Comparison of ENCODE assay signal across 8 cellular contexts in the genomic region with DNA sequence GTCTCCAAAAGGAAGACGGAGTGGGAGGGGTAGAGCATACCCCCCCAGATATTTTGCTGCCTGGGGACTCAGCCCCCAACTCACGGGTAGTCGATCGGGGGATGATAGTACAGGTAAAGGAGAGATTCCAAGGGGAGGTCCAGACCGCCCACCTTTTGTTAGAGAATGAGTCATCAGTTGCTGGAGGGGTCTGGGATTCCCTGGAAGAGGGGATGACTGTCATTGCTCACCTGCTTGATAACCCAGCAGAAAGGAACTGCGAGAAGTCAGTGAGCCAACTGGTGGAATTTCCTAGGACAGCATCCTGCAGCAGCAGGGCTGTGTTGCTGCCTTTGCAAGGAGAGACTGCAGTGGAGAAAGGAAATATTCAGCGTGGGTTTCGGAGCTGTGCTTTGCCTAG.
DNase-seq lines count a peak whose midpoint lies in the region; ATAC-seq and TF ChIP-seq lines count a peak whose summit lies in the region.

No MANE protein-coding gene starts in this region.

- H3K9me2 ChIP-seq in SU-DHL-6 (replicated peaks; ENCODE audit: insufficient read depth, low read length) = no peaks in the 10 kb centered on the region

- H3K27me3 ChIP-seq in SU-DHL-6 (ENCODE audit: low read length) (no peaks in the 10 kb centered on the region), gastrocnemius medialis (no peaks in the 10 kb centered on the region), BE2C (no peaks in the 10 kb centered on the region)

- no peak overlapping the region for H2AFZ ChIP-seq in SU-DHL-6 (ENCODE audit: low read depth, low read length, severe bottlenecking)

- H3K36me3 ChIP-seq in SU-DHL-6 (ENCODE audit: low read length) = no peaks in the 10 kb centered on the region
- no peaks in the 10 kb centered on the region for H3K36me3 ChIP-seq in gastrocnemius medialis
- no peaks in the 10 kb centered on the region for H3K36me3 ChIP-seq in BE2C

- H3K9me3 ChIP-seq in SU-DHL-6 (ENCODE audit: insufficient read depth, low read length) (no peaks in the 10 kb centered on the region), gastrocnemius medialis (no peaks in the 10 kb centered on the region), BE2C (no peaks in the 10 kb centered on the region)

- H3K4me1 ChIP-seq in gastrocnemius medialis = peaks cover 54% of the 10 kb centered on the region in 2 donors
- H3K4me1 ChIP-seq in BE2C = no peaks in the 10 kb centered on the region

- H3K4me2 ChIP-seq in SU-DHL-6 (ENCODE audit: low read depth, low read length, poor library complexity, severe bottlenecking) = peak overlapping the region; percentile 42

- peaks cover 79% of the 10 kb centered on the region for H3K79me2 ChIP-seq in SU-DHL-6 (ENCODE audit: insufficient read depth, low read length)

- TF ChIP-seq CTCF in GM12875 (IDR thresholded peaks at IDR 0.05; ENCODE audit: borderline replicate concordance, insufficient read depth, low read depth, low read length) (no peak), SU-DHL-6 (IDR thresholded peaks at IDR 0.05; ENCODE audit: insufficient read depth, low read length, poor library complexity, severe bottlenecking) (no peak), fibroblast of villous mesenchyme (IDR thresholded peaks at IDR 0.05; ENCODE audit: insufficient read depth, low read depth, low read length) (no peak), gastrocnemius medialis (IDR thresholded peaks at IDR 0.05 in 4 of 5, conservative IDR thresholded peaks at IDR 0.05 in 1 of 5) (no peak), BE2C (IDR thresholded peaks at IDR 0.05; ENCODE audit: low read depth, low read length) (no peak)

- ATAC-seq in gastrocnemius medialis (no peak), HG03095 (IDR thresholded peaks at IDR 0.05; ENCODE audit: unreplicated experiment) (no peak), GM19328 (IDR thresholded peaks at IDR 0.05; ENCODE audit: unreplicated experiment) (no peak)

- H3K4me3 ChIP-seq in GM12875 (ENCODE audit: low read depth, low read length) (peak overlapping the region; percentile 37), SU-DHL-6 (ENCODE audit: insufficient read depth, low read length, poor library complexity, severe bottlenecking) (no peak overlapping the region), fibroblast of villous mesenchyme (ENCODE audit: low read depth, low read length) (peak overlapping the region; percentile 55), gastrocnemius medialis (peak overlapping the region in 3 of 4 donors; percentile 34 to 50 (median 40)), BE2C (ENCODE audit: low read depth, low read length) (no peak overlapping the region)

- in situ Hi-C loops in gastrocnemius medialis (cut with MboI; ENCODE audit: low sequenced_read_pairs in 4 of 4) = loop anchor here in 2 of 4 donors (10.0 kb wide), 1 partner anchor 64 kb away; a partner anchor contains a TSS

- H3K27ac ChIP-seq in SU-DHL-6 (ENCODE audit: low read depth, low read length) (0 out of 2 replicates have a peak overlapping the region, but pooled peaks have one; percentile 34), gastrocnemius medialis (peak overlapping the region; percentile 49 to 76 (median 70))

- H4K20me1 ChIP-seq in SU-DHL-6 (ENCODE audit: low read depth, low read length) = peaks cover 6% of the 10 kb centered on the region; the same call in 1 of the 2 replicates

- TF ChIP-seq POLR2A in gastrocnemius medialis (IDR thresholded peaks at IDR 0.05) = no peak

- DNase-seq in fibroblast of villous mesenchyme (ENCODE audit: low read depth) (no peak), gastrocnemius medialis (no peak), BE2C (no peak), activated gamma-delta T cell (lab: John Stamatoyannopoulos, UW) (no peak)

- intact Hi-C loops in gastrocnemius medialis (cut with DNase I; ENCODE audit: low total_unique reads) = no loop called here

- no peaks in the 10 kb centered on the region for H3F3A ChIP-seq in SU-DHL-6 (ENCODE audit: insufficient read depth)

- no peak overlapping the region for H3K9ac ChIP-seq in SU-DHL-6 (ENCODE audit: low read length)

Comparison
In these comparisons a context has a peak if more than half of its experiments do, and no peak if none do; other contexts are left out.
1. H3K4me3 ChIP-seq: peak in GM12875 (single experiment), fibroblast of villous mesenchyme (single experiment) and gastrocnemius medialis (3 of 4); none in SU-DHL-6 (single experiment) and BE2C (single experiment).